ENCODE assay signal across 21 cellular contexts in the genomic region with DNA sequence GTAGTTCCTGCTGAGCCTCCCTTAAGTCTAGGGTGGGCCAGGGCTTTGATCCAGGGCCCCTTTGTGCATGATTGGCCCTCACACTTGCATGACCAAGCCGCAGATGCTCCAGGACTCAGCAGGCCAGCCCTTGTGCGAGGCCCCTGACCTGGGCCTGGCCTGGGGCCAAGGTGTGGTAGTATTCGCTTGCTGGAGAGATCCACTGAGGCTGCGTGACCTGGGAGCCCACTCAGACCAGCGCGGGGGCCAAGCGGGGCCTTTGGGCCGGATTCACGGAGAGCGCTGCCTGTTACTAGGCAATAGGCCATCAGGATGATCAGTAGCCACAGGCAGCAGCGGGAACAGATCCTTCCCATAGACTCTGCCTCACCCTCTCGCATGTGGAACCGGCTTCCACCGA.
"Had no signal": no experiment of that assay in that cellular context is flagged by ENCODE, and none has a peak within 500 bp of the region (broad histone marks: within the 10 kb centered on the region; RNA-seq: fewer than 3 reads in every experiment).

No MANE protein-coding gene starts in this region.

- H3K9ac ChIP-seq: SK-N-SH had no signal

- H3K27me3 ChIP-seq: MG63 had no signal

- H3K4me2 ChIP-seq: SK-N-SH had no signal

- H3K9me3 ChIP-seq: MG63, SK-N-SH had no signal

- H3K36me3 ChIP-seq: MG63 had no signal

- H3K4me3 ChIP-seq: MG63 had no signal

- DNase-seq: Karpas-422, KG1, MG63, NCI-H1092, NCI-H1105 treated with DMSO at 0.1 percent for 48 hours, NCI-H1417 treated with DMSO at 0.1 percent for 48 hours, NCI-H146, NCI-H1694 treated with DMSO at 0.1 percent for 48 hours, NCI-H1930, NCI-H2081, NCI-H2107, NCI-H2227 treated with DMSO at 0.1 percent for 48 hours, NCI-H524, NCI-H69, NCI-H774, PC-3, SHP77, SK-N-SH, SW 1271 had no signal

- H3K27ac ChIP-seq: HL-60, RWPE1 had no signal
